Comparison of ENCODE assay signal across 8 cellular contexts in the genomic region with DNA sequence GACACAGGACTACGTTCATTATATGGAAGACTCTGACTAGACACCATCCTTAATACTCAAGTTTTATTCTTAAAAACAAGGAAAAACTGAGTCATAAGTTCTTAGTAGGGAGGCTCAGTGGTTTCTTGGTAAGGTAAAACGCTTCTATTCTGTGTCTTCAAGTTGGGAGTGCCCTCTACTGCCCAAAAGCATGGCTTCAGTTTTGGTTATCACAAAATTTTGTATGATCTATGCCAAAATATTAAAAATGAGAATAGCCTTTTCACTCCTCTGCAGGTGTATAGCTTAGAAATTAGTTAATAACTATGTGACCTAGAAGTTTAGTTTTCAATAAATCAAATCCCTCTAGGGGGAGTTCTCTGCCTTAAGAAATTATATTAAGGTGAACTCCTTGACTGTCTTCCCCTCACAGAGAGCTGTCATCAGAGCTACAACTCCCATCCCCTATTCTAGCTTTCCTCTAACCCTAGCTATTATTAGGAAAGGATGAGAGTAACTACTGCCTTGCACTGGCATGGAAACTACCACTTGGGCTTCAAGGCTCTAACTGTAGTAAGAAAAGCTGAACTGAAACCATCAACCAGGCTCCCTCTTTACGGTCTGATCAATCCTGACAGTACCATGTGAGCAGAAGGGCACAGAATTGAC.
DNase-seq lines count a peak whose midpoint lies in the region; ATAC-seq and TF ChIP-seq lines count a peak whose summit lies in the region.

No MANE protein-coding gene starts in this region.

- 43 to 62% methylated on average over 3 of the region's 3 CpGs for WGBS in esophagus squamous epithelium, 2 donors

- DNase-seq in cardiac muscle cell (ENCODE audit: low read depth in 1 of 2, low spot score in 1 of 2) (no peak), right atrium auricular region (ENCODE audit: low spot score) (no peak), ascending aorta (ENCODE audit: low spot score in 2 of 2) (no peak), esophagus squamous epithelium (lab: John Stamatoyannopoulos, UW) (no peak), iPS-NIHi7 (ENCODE audit: extremely low spot score) (no peak)
- no peak for DNase-seq in effector CD4-positive, alpha-beta T cell

- H3K79me2 ChIP-seq in parathyroid adenoma = no peaks in the 10 kb centered on the region

- H3K4me1 ChIP-seq in cardiac muscle cell (ENCODE audit: low read depth) (peaks cover 25% of the 10 kb centered on the region), right atrium auricular region (peaks cover 0 to 15% of the 10 kb centered on the region in 2 donors), ascending aorta (peaks cover 3 to 33% of the 10 kb centered on the region in 2 donors), parathyroid adenoma (no peaks in the 10 kb centered on the region), esophagus squamous epithelium (peaks cover 0 to 52% (median 30%) of the 10 kb centered on the region in 3 donors)

- no peak for TF ChIP-seq POLR2A in esophagus squamous epithelium (IDR thresholded peaks at IDR 0.05)

- H3K4me3 ChIP-seq in cardiac muscle cell = no peak overlapping the region
- no peak overlapping the region for H3K4me3 ChIP-seq in right atrium auricular region
- H3K4me3 ChIP-seq in ascending aorta = no peak overlapping the region
- H3K4me3 ChIP-seq in parathyroid adenoma (ENCODE audit: low read depth, low read length) = no peak overlapping the region
- no peak overlapping the region for H3K4me3 ChIP-seq in esophagus squamous epithelium

- H3K4me2 ChIP-seq in parathyroid adenoma (ENCODE audit: low read length) = no peak overlapping the region

- peak; percentile 73 for ATAC-seq in HG03354 (IDR thresholded peaks at IDR 0.05; ENCODE audit: poor library complexity, severe bottlenecking, unreplicated experiment)

- peak; percentile 39 for TF ChIP-seq CTCF in cardiac muscle cell (IDR thresholded peaks at IDR 0.05; ENCODE audit: low read depth, low read length)
- peak in 1 of 2 donors; percentile 16 for TF ChIP-seq CTCF in right atrium auricular region (IDR thresholded peaks at IDR 0.05)
- TF ChIP-seq CTCF in ascending aorta (IDR thresholded peaks at IDR 0.05) = peak in 2 of 3 experiments; percentile 30 to 45
- peak; percentile 20 for TF ChIP-seq CTCF in parathyroid adenoma (IDR thresholded peaks at IDR 0.05)
- peak in 2 of 6 experiments; percentile 22 to 28 for TF ChIP-seq CTCF in esophagus squamous epithelium (IDR thresholded peaks at IDR 0.05)

- H3K27me3 ChIP-seq in cardiac muscle cell = no peaks in the 10 kb centered on the region
- H3K27me3 ChIP-seq in right atrium auricular region = no peaks in the 10 kb centered on the region
- H3K27me3 ChIP-seq in ascending aorta = no peaks in the 10 kb centered on the region
- H3K27me3 ChIP-seq in parathyroid adenoma (ENCODE audit: control insufficient read depth, insufficient read depth, low read length) = no peaks in the 10 kb centered on the region
- H3K27me3 ChIP-seq in esophagus squamous epithelium = no peaks in the 10 kb centered on the region

- H3K9ac ChIP-seq in parathyroid adenoma = no peak overlapping the region

- intact Hi-C loops in ascending aorta (cut with DNase I) = loop anchor here (10.0 kb wide), 1 partner anchor 1447 kb away; a partner anchor contains a TSS
- intact Hi-C loops in esophagus squamous epithelium (cut with DNase I) = loop anchor here (10.0 kb wide), 1 partner anchor 193 kb away; a partner anchor contains a TSS

- H3K27ac ChIP-seq in cardiac muscle cell (no peak overlapping the region), right atrium auricular region (no peak overlapping the region), ascending aorta (peak overlapping the region in 1 of 2 donors; percentile 20), parathyroid adenoma (no peak overlapping the region), esophagus squamous epithelium (no peak overlapping the region)

- no peaks in the 10 kb centered on the region for H3K9me3 ChIP-seq in cardiac muscle cell (ENCODE audit: low read depth)
- no peaks in the 10 kb centered on the region for H3K9me3 ChIP-seq in right atrium auricular region
- no peaks in the 10 kb centered on the region for H3K9me3 ChIP-seq in ascending aorta
- no peaks in the 10 kb centered on the region for H3K9me3 ChIP-seq in parathyroid adenoma (ENCODE audit: control insufficient read depth, low read length)
- no peaks in the 10 kb centered on the region for H3K9me3 ChIP-seq in esophagus squamous epithelium

- H3K36me3 ChIP-seq in cardiac muscle cell (no peaks in the 10 kb centered on the region), right atrium auricular region (no peaks in the 10 kb centered on the region), ascending aorta (no peaks in the 10 kb centered on the region), parathyroid adenoma (ENCODE audit: control insufficient read depth, insufficient read depth, low read length) (no peaks in the 10 kb centered on the region), esophagus squamous epithelium (no peaks in the 10 kb centered on the region)

- no peak overlapping the region for H2AFZ ChIP-seq in parathyroid adenoma
